9 cellular contexts compared by ENCODE assay signal in the genomic region with DNA sequence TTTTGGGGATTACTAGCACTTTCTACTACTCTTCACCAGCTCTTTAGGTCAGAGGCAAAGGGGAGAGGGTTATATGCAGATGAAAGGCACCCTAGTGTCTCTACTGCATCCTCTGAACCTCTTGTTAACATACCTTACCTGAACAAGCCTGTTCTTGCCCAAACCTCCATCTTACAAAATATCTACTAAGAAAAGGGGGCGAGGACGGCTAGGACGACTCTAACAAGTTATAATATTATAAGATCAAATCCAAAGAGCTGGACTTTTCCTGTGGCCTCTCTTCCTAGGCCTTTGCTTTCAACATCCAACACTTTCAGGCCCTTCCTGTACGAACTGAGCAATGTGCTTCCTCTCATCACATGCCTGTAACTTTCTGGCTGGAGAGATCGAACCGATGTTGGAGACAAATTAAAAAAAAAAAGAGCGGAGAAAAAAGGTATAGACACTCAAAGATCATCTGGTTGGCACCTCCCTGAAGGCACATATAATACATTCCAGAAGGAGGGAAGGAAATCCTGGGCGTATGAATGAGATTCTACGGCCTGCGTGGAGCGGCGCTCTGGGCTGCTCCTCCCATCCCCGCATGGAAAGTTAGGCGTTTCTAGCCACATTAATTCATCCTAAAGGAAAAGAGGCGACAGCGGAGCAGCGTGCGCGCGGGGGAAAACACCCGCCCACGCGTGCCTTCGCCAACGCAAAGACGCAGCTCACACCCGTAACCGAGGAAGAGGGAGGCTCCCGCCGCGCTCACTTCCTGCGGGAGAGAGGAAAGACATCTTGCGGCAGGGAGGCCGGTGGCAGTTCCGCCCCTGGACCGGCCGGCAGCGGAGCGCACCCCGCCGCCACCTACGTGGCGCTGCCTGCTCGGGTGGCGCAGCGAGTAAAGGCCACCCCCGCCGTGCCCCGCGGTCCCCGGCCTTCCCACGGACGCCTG. TPM values are rescaled to one million over a fixed set of nuclear protein-coding genes. Genes with fewer than 3 reads are reported as not detected.
DNase-seq lines count a peak whose midpoint lies in the region; ATAC-seq, FAIRE-seq and TF ChIP-seq lines count a peak whose summit lies in the region.
"Had no signal": no experiment of that assay in that cellular context is flagged by ENCODE, and none has a peak within 500 bp of the region (broad histone marks: within the 10 kb centered on the region; RNA-seq: fewer than 3 reads in every experiment).

No MANE protein-coding gene starts in this region.

- WGBS in heart left ventricle, 4 donors: 2 to 3% (median 3%) methylated on average over 34 to 53 of the region's 53 CpGs
- 4% methylated on average over 27 to 35 of the region's 53 CpGs for WGBS in tibial nerve, 2 donors

- no peak for TF ChIP-seq CTCF in heart left ventricle (IDR thresholded peaks at IDR 0.05)
- TF ChIP-seq CTCF in tibial nerve (IDR thresholded peaks at IDR 0.05): no peak

- H3K27me3 ChIP-seq in heart left ventricle: peaks cover 0 to 20% (median 0%) of the 10 kb centered on the region in 9 donors
- H3K27me3 ChIP-seq in tibial nerve: no peaks in the 10 kb centered on the region
- H3K27me3 ChIP-seq: BLaER1 had no signal

- peak overlapping the region; percentile 61 to 97 (median 81) for H3K4me3 ChIP-seq in heart left ventricle
- H3K4me3 ChIP-seq in tibial nerve: peak overlapping the region; percentile 60 to 85 (median 74)
- H3K4me3 ChIP-seq: BLaER1 had no signal

- peaks cover 0 to 44% (median 32%) of the 10 kb centered on the region in 12 donors for H3K4me1 ChIP-seq in heart left ventricle
- H3K4me1 ChIP-seq in tibial nerve: peaks cover 0 to 40% (median 4%) of the 10 kb centered on the region in 4 donors
- H3K4me1 ChIP-seq: BLaER1 had no signal

- TF ChIP-seq EP300 in tibial nerve (IDR thresholded peaks at IDR 0.05): peak in 1 of 2 donors; percentile 80

- no peak for FAIRE-seq in RCC 7860 (lab: Jason Lieb, UNC)

- TF ChIP-seq POLR2A in heart left ventricle (IDR thresholded peaks at IDR 0.05) (peak in 1 of 2 donors; percentile 71), tibial nerve (IDR thresholded peaks at IDR 0.05) (peak in 1 of 2 donors; percentile 52)

- H3K9me3 ChIP-seq in heart left ventricle (no peaks in the 10 kb centered on the region), tibial nerve (no peaks in the 10 kb centered on the region)

- H3K36me3 ChIP-seq in heart left ventricle (no peaks in the 10 kb centered on the region), tibial nerve (no peaks in the 10 kb centered on the region)
- H3K36me3 ChIP-seq: BLaER1 had no signal

- intact Hi-C loops in heart left ventricle (cut with DNase I): loop anchor here in 8 of 10 donors (5.0 to 10.0 kb wide), 7 partner anchors 99 to 207 kb away; a partner anchor contains a TSS

- DNase-seq in NCI-H1417 (lab: John Stamatoyannopoulos, UW) (peak; percentile 3 to 86 (median 78)), NCI-H1417 treated with DMSO at 0.1 percent for 48 hours (lab: John Stamatoyannopoulos, UW) (no peak), RCC 7860 (ENCODE audit: low spot score) (peak; percentile 50), amniotic stem cell (lab: John Stamatoyannopoulos, UW) (peak; percentile 36), heart left ventricle (peak; percentile 80 to 87 (median 84)), nucleus accumbens (lab: John Stamatoyannopoulos, UW) (peak in 46 of 56 donors; percentile 8 to 76 (median 34)), tibial nerve (ENCODE audit: low spot score in 2 of 2) (peak; percentile 19 to 53), NCI-H2171 (lab: John Stamatoyannopoulos, UW) (no peak)

- peak; percentile 78 to 88 (median 86) for ATAC-seq in heart left ventricle

- H3K27ac ChIP-seq in heart left ventricle: peak overlapping the region; percentile 84 to 98 (median 95)
- peak overlapping the region; percentile 81 to 96 (median 88) for H3K27ac ChIP-seq in tibial nerve
- H3K27ac ChIP-seq: BLaER1 had no signal

RNA-seq across cellular contexts. Expression of a gene that starts 0.8 kb away (rescaled TPM):
- total RNA-seq in heart left ventricle: 10 to 100 TPM in 5 of 9 donors, 1 to 10 TPM in 4; 4.9 to 19.7 (median 12.0) TPM
- 1 to 10 TPM; 2.0 to 2.1 TPM for polyA plus RNA-seq in heart left ventricle
- total RNA-seq in tibial nerve: 10 to 100 TPM; 18.9 to 46.3 (median 31.1) TPM

Comparison
In these comparisons a context has a peak if more than half of its experiments do, and no peak if none do; other contexts are left out.
1. DNase-seq: peak in NCI-H1417 (3 of 3), RCC 7860 (single experiment), amniotic stem cell (single experiment), heart left ventricle (5 of 5), nucleus accumbens (46 of 56) and tibial nerve (2 of 2); none in NCI-H1417 treated with DMSO at 0.1 percent for 48 hours (single experiment) and NCI-H2171 (single experiment).